In genomic region chr6:90178294-90178678, GRCh38 we compare ENCODE assay signal across 12 cellular contexts.
DNase-seq lines count a peak whose midpoint lies in the region; ATAC-seq and TF ChIP-seq lines count a peak whose summit lies in the region.
"Had no signal": no experiment of that assay in that cellular context is flagged by ENCODE, and none has a peak within 500 bp of the region (broad histone marks: within the 10 kb centered on the region; RNA-seq: fewer than 3 reads in every experiment).

No MANE protein-coding gene starts in this region.

- DNase-seq in activated T-cell treated with anti-CD3 and anti-CD28 coated beads, Interleukin-2, amount 50 U/mL, for 72 hours: no peak
- no peak for DNase-seq in activated T-cell treated with anti-CD3 and anti-CD28 coated beads, Interleukin-2, amount 50 U/mL, for 48 hours
- no peak for DNase-seq in lower lobe of right lung
- no peak for DNase-seq in thoracic aorta (ENCODE audit: low spot score)
- DNase-seq in activated gamma-delta T cell (lab: John Stamatoyannopoulos, UW): no peak
- DNase-seq in NCI-H510A (lab: John Stamatoyannopoulos, UW): no peak
- DNase-seq in NCI-H1694 (lab: John Stamatoyannopoulos, UW): no peak
- DNase-seq: C1 segment of cervical spinal cord, NCI-H1105 treated with DMSO at 0.1 percent for 48 hours, thyroid gland had no signal

- intact Hi-C loops in lower lobe of right lung (cut with DNase I): no loop called here

- peaks cover 27% of the 10 kb centered on the region for H3K4me1 ChIP-seq in lower lobe of right lung
- H3K4me1 ChIP-seq in thoracic aorta (ENCODE audit: control insufficient read depth in 1 of 2, low read depth in 2 of 2): peaks cover 5 to 39% of the 10 kb centered on the region in 2 donors

- peaks cover 77% of the 10 kb centered on the region for H3K4me1 Mint-ChIP-seq in activated T-cell treated with anti-CD3 and anti-CD28 coated beads, Interleukin-2, amount 50 U/mL, for 72 hours (ENCODE audit: low read depth)
- H3K4me1 Mint-ChIP-seq in activated T-helper 17 cell treated with anti-CD3 and anti-CD28 coated beads, Interleukin-2, amount 50 U/mL, for 72 hours: peaks cover 27% of the 10 kb centered on the region

- peaks cover 2 to 4% of the 10 kb centered on the region in 2 donors for H3K9me3 Mint-ChIP-seq in activated T-cell treated with anti-CD3 and anti-CD28 coated beads, Interleukin-2, amount 50 U/mL, for 72 hours
- no peaks in the 10 kb centered on the region for H3K9me3 Mint-ChIP-seq in activated T-helper 17 cell treated with anti-CD3 and anti-CD28 coated beads, Interleukin-2, amount 50 U/mL, for 72 hours

- ATAC-seq in activated T-cell treated with anti-CD3 and anti-CD28 coated beads, Interleukin-2, amount 50 U/mL, for 72 hours (replicated peaks in 1 of 2): no peak
- ATAC-seq in activated T-helper 17 cell treated with anti-CD3 and anti-CD28 coated beads, Interleukin-2, amount 50 U/mL, for 72 hours (replicated peaks): no peak
- peak; percentile 43 to 82 for ATAC-seq in lower lobe of right lung
- ATAC-seq in thoracic aorta (ENCODE audit: insufficient number of reproducible peaks, low FRiP score, low read depth): no peak

- TF ChIP-seq CTCF in lower lobe of right lung (IDR thresholded peaks at IDR 0.05) (no peak), thoracic aorta (IDR thresholded peaks at IDR 0.05) (no peak)

- no peaks in the 10 kb centered on the region for H3K36me3 ChIP-seq in lower lobe of right lung
- H3K36me3 ChIP-seq in thoracic aorta: no peaks in the 10 kb centered on the region
- H3K36me3 ChIP-seq: thyroid gland had no signal

- H3K4me3 ChIP-seq in lower lobe of right lung (no peak overlapping the region), thoracic aorta (peak overlapping the region; percentile 51)
- H3K4me3 ChIP-seq: thyroid gland had no signal

- H3K27me3 ChIP-seq in lower lobe of right lung (ENCODE audit: low read depth) (no peaks in the 10 kb centered on the region), thoracic aorta (replicated peaks; ENCODE audit: insufficient read depth) (no peaks in the 10 kb centered on the region)
- H3K27me3 ChIP-seq: thyroid gland had no signal

- H3K27ac Mint-ChIP-seq in activated T-cell treated with anti-CD3 and anti-CD28 coated beads, Interleukin-2, amount 50 U/mL, for 72 hours: peak overlapping the region; percentile 34
- H3K27ac Mint-ChIP-seq in activated T-helper 17 cell treated with anti-CD3 and anti-CD28 coated beads, Interleukin-2, amount 50 U/mL, for 72 hours: peak overlapping the region; percentile 4

- H3K27me3 Mint-ChIP-seq in activated T-cell treated with anti-CD3 and anti-CD28 coated beads, Interleukin-2, amount 50 U/mL, for 72 hours (ENCODE audit: low read depth): no peaks in the 10 kb centered on the region
- no peaks in the 10 kb centered on the region for H3K27me3 Mint-ChIP-seq in activated T-helper 17 cell treated with anti-CD3 and anti-CD28 coated beads, Interleukin-2, amount 50 U/mL, for 72 hours

- H3K27ac ChIP-seq in lower lobe of right lung: peak overlapping the region; percentile 32
- H3K27ac ChIP-seq in thoracic aorta: peak overlapping the region; percentile 61 to 76
- H3K27ac ChIP-seq: parathyroid adenoma, thyroid gland had no signal

- H3K4me3 Mint-ChIP-seq in activated T-cell treated with anti-CD3 and anti-CD28 coated beads, Interleukin-2, amount 50 U/mL, for 72 hours: peak overlapping the region; percentile 43 to 68
- H3K4me3 Mint-ChIP-seq in activated T-helper 17 cell treated with anti-CD3 and anti-CD28 coated beads, Interleukin-2, amount 50 U/mL, for 72 hours: peak overlapping the region; percentile 49

- peaks cover 5 to 19% of the 10 kb centered on the region in 2 donors for H3K36me3 Mint-ChIP-seq in activated T-cell treated with anti-CD3 and anti-CD28 coated beads, Interleukin-2, amount 50 U/mL, for 72 hours (ENCODE audit: insufficient read depth in 2 of 2)
- H3K36me3 Mint-ChIP-seq in activated T-helper 17 cell treated with anti-CD3 and anti-CD28 coated beads, Interleukin-2, amount 50 U/mL, for 72 hours (ENCODE audit: low read depth): no peaks in the 10 kb centered on the region

- H3K9me3 ChIP-seq in lower lobe of right lung (no peaks in the 10 kb centered on the region), thoracic aorta (no peaks in the 10 kb centered on the region)
- H3K9me3 ChIP-seq: thyroid gland had no signal

Comparison
In these comparisons a context has a peak if more than half of its experiments do, and no peak if none do; other contexts are left out.
1. ATAC-seq: peak in lower lobe of right lung (2 of 2); none in activated T-cell treated with anti-CD3 and anti-CD28 coated beads, Interleukin-2, amount 50 U/mL, for 72 hours (0 of 2), activated T-helper 17 cell treated with anti-CD3 and anti-CD28 coated beads, Interleukin-2, amount 50 U/mL, for 72 hours (single experiment) and thoracic aorta (single experiment).